11 cellular contexts compared by ENCODE assay signal in the genomic region with DNA sequence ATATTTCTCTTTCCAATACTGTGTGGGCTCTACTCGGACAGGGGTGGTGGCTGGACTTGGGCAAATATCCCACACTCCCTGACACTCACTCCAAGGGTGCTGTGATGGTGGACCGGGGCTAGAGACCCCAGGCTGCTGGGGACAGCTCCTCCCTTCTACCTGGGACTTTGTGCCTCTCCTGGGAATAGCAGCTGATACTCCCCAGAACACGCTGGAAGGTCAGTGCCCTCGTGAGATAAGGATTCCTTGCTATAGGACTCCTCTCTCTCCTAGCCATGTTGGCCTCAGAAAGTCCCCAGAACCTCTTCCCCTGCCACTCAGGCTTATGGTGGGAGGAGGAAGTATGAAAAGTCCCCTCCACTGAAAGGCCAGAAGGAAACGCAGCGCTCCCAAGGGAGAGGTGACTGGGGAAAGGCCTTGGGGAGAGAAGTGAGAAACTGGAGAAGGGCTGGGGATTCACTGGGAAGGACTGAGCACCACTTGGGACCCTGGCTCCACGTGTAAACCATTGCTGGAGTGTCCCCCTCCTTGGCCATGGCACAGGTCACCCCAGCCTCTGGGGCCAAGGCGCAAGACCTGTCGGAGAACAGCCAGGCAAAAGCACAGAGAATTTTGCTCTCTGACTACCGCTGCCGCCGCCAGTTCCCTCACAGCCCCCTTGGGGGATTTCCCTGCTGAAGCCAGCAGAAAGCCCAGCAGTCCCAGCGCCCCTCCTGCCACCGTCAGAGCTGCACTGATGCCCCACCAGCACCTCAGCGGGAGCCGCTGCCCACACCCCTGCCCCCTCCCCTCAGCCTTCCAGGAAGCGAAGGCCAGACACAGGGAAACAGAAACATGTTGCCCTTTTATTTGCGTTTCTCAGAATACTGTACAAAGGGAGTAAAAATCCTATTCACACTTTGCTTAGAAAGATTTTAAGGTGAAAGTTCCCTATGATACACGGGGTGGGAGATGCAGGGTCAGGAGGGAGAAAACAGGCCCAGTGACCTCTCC. TPM values are rescaled to one million over a fixed set of nuclear protein-coding genes. Genes with fewer than 3 reads are reported as not detected.
DNase-seq lines count a peak whose midpoint lies in the region; ATAC-seq, FAIRE-seq and TF ChIP-seq lines count a peak whose summit lies in the region.
"Had no signal": no experiment of that assay in that cellular context is flagged by ENCODE, and none has a peak within 500 bp of the region (broad histone marks: within the 10 kb centered on the region; RNA-seq: fewer than 3 reads in every experiment).

No MANE protein-coding gene starts in this region.

- intact Hi-C loops in left colon (cut with DNase I, micrococcal nuclease) = no loop called here

- no peaks in the 10 kb centered on the region for H3K9me3 Mint-ChIP-seq in activated naive CD4-positive, alpha-beta T cell treated with anti-CD3 and anti-CD28 coated beads, Interleukin-2, amount 50 U/mL, for 72 hours

- TF ChIP-seq CTCF in GM06990 (IDR thresholded peaks at IDR 0.05; ENCODE audit: insufficient read depth, low read length, poor library complexity, severe bottlenecking) = no peak

- TF ChIP-seq POLR2A in H54 (IDR thresholded peaks at IDR 0.05; ENCODE audit: low read depth, low read length) = no peak

- H3K27ac Mint-ChIP-seq in activated naive CD4-positive, alpha-beta T cell treated with anti-CD3 and anti-CD28 coated beads, Interleukin-2, amount 50 U/mL, for 72 hours = peak overlapping the region; percentile 95 to 96

- H3K4me3 ChIP-seq in GM06990 (replicated peaks; ENCODE audit: low read depth, low read length) = no peak overlapping the region

- peaks cover 15 to 38% of the 10 kb centered on the region in 2 donors for H3K36me3 Mint-ChIP-seq in activated naive CD4-positive, alpha-beta T cell treated with anti-CD3 and anti-CD28 coated beads, Interleukin-2, amount 50 U/mL, for 72 hours

- no peak for FAIRE-seq in H54 (lab: Jason Lieb, UNC)
- no peak for FAIRE-seq in frontal cortex (lab: Jason Lieb, UNC)

- no peaks in the 10 kb centered on the region for H3K27me3 ChIP-seq in GM06990 (replicated peaks; ENCODE audit: control insufficient read depth, insufficient read depth, low read length)

- peak; percentile 70 to 73 for ATAC-seq in activated CD4-positive, CD25-positive, alpha-beta regulatory T cell treated with anti-CD3 and anti-CD28 coated beads, Interleukin-2, amount 50 U/mL, for 24 hours
- peak; percentile 63 to 65 for ATAC-seq in activated naive CD4-positive, alpha-beta T cell treated with anti-CD3 and anti-CD28 coated beads, Interleukin-2, amount 50 U/mL, for 72 hours
- ATAC-seq in GM18498 (IDR thresholded peaks at IDR 0.05; ENCODE audit: unreplicated experiment) = no peak
- no peak for ATAC-seq in left colon

- peaks cover 32% of the 10 kb centered on the region for H3K36me3 ChIP-seq in GM06990 (ENCODE audit: control insufficient read depth, insufficient read depth, low read length)

- DNase-seq in GM06990 (ENCODE audit: extremely low read depth, insufficient read length) (peak; percentile 59), H54 (ENCODE audit: insufficient read length, low spot score) (no peak), frontal cortex (ENCODE audit: low spot score in 2 of 2) (no peak), left colon (no peak)
- no peak for DNase-seq in activated naive CD4-positive, alpha-beta T cell treated with anti-CD3 and anti-CD28 coated beads, Interleukin-2, amount 50 U/mL, for 72 hours (ENCODE audit: low spot score in 2 of 2)
- peak; percentile 60 for DNase-seq in stimulated activated CD4-positive, alpha-beta T cell treated with anti-CD3 and anti-CD28 coated beads, Interleukin-2, amount 100 ng/mL, for 4 hours (ENCODE audit: low read depth)
- DNase-seq: NCI-H69, occipital lobe had no signal

RNA-seq across cellular contexts. Expression of gene GSDMB, which starts 2.1 kb away (rescaled TPM):
- total RNA-seq in activated naive CD4-positive, alpha-beta T cell treated with anti-CD3 and anti-CD28 coated beads, Interleukin-2, amount 50 U/mL, for 72 hours = 10 to 100 TPM; 33.2 to 49.8 TPM
- 6.5 TPM for total RNA-seq in frontal cortex
- 100 to 1,000 TPM in 1 of 2 donors, 10 to 100 TPM in 1; 91.4 to 116 TPM for total RNA-seq in left colon

RNA-seq across cellular contexts. Expression of gene ORMDL3, which starts 6.9 kb away (rescaled TPM):
- 10 to 100 TPM; 52.6 to 76.6 TPM for total RNA-seq in activated naive CD4-positive, alpha-beta T cell treated with anti-CD3 and anti-CD28 coated beads, Interleukin-2, amount 50 U/mL, for 72 hours
- total RNA-seq in frontal cortex (38.3 TPM), left colon (10 to 100 TPM; 63.4 to 68.8 TPM)

RNA-seq across cellular contexts. Expression of gene LRRC3C, which starts 7.0 kb away (rescaled TPM):
- total RNA-seq in activated naive CD4-positive, alpha-beta T cell treated with anti-CD3 and anti-CD28 coated beads, Interleukin-2, amount 50 U/mL, for 72 hours = not detected
- not detected for total RNA-seq in frontal cortex
- not detected for total RNA-seq in left colon
- total RNA-seq: occipital lobe, subcutaneous adipose tissue had no signal

RNA-seq across cellular contexts. Expression of gene GSDMA, which starts 42.3 kb away (rescaled TPM):
- total RNA-seq in activated naive CD4-positive, alpha-beta T cell treated with anti-CD3 and anti-CD28 coated beads, Interleukin-2, amount 50 U/mL, for 72 hours = 1 to 10 TPM in 1 of 2 donors, under 1 TPM in 1; 0.50 to 1.1 TPM
- under 0.01 TPM for total RNA-seq in frontal cortex
- under 1 TPM in 1 of 2 donors, not detected in 1; 0.58 TPM for total RNA-seq in left colon
- total RNA-seq: occipital lobe had no signal

RNA-seq across cellular contexts. Expression of gene ZPBP2, which starts 52.5 kb away (rescaled TPM):
- not detected for total RNA-seq in activated naive CD4-positive, alpha-beta T cell treated with anti-CD3 and anti-CD28 coated beads, Interleukin-2, amount 50 U/mL, for 72 hours
- total RNA-seq in frontal cortex (not detected), left colon (not detected)
- total RNA-seq: occipital lobe, subcutaneous adipose tissue had no signal

Comparison
In these comparisons a context has a peak if more than half of its experiments do, and no peak if none do; other contexts are left out.
1. DNase-seq: peak in GM06990 (single experiment) and stimulated activated CD4-positive, alpha-beta T cell treated with anti-CD3 and anti-CD28 coated beads, Interleukin-2, amount 100 ng/mL, for 4 hours (single experiment); none in activated naive CD4-positive, alpha-beta T cell treated with anti-CD3 and anti-CD28 coated beads, Interleukin-2, amount 50 U/mL, for 72 hours (0 of 2), H54 (single experiment), frontal cortex (0 of 2) and left colon (0 of 2).
2. ATAC-seq: peak in activated CD4-positive, CD25-positive, alpha-beta regulatory T cell treated with anti-CD3 and anti-CD28 coated beads, Interleukin-2, amount 50 U/mL, for 24 hours (2 of 2) and activated naive CD4-positive, alpha-beta T cell treated with anti-CD3 and anti-CD28 coated beads, Interleukin-2, amount 50 U/mL, for 72 hours (2 of 2); none in GM18498 (single experiment) and left colon (single experiment).